ENCODE assay signal across 8 cellular contexts in genomic region chr2:83873110-83873509, GRCh38.
"Had no signal": no experiment of that assay in that cellular context is flagged by ENCODE, and none has a peak within 500 bp of the region (broad histone marks: within the 10 kb centered on the region; RNA-seq: fewer than 3 reads in every experiment).

No MANE protein-coding gene starts in this region.

- H3K27ac ChIP-seq: GM23248, HL-60 had no signal

- H3K4me3 Mint-ChIP-seq: H9 had no signal

- H3K4me3 ChIP-seq: GM23248, K562 had no signal

- H3K4me1 Mint-ChIP-seq: H9 had no signal

- ATAC-seq: K562 had no signal

- FAIRE-seq: K562 had no signal

- H3K27ac Mint-ChIP-seq: H9 had no signal

- DNase-seq: GM23248, GOT3, H9, HCEC 1CT, IMR-90, KG1 had no signal
